9 cellular contexts compared by ENCODE assay signal in genomic region chr10:70480254-70480861, GRCh38. TPM values are rescaled to one million over a fixed set of nuclear protein-coding genes. Genes with fewer than 3 reads are reported as not detected.
DNase-seq lines count a peak whose midpoint lies in the region; ATAC-seq and TF ChIP-seq lines count a peak whose summit lies in the region.
"Had no signal": no experiment of that assay in that cellular context is flagged by ENCODE, and none has a peak within 500 bp of the region (broad histone marks: within the 10 kb centered on the region; RNA-seq: fewer than 3 reads in every experiment).

No MANE protein-coding gene starts in this region.

- H3K4me1 Mint-ChIP-seq in activated CD4-positive, alpha-beta T cell treated with anti-CD3 and anti-CD28 coated beads, Interleukin-2, amount 10 ng/mL, durations not matched to agents 24 days and 14 days: peaks cover 37% of the 10 kb centered on the region

- H3K27me3 ChIP-seq in right cardiac atrium (ENCODE audit: control insufficient read depth, insufficient read depth) (no peaks in the 10 kb centered on the region), iPS-18a (ENCODE audit: control insufficient read depth, insufficient read depth, low read length) (peaks cover 14% of the 10 kb centered on the region), upper lobe of right lung (no peaks in the 10 kb centered on the region)

- ATAC-seq in right cardiac atrium: no peak
- ATAC-seq in Right ventricle myocardium superior (ENCODE audit: poor library complexity): no peak
- no peak for ATAC-seq in upper lobe of right lung
- ATAC-seq in HG02588 (IDR thresholded peaks at IDR 0.05; ENCODE audit: unreplicated experiment): no peak

- H3K4me3 Mint-ChIP-seq in activated CD4-positive, alpha-beta T cell treated with anti-CD3 and anti-CD28 coated beads, Interleukin-2, amount 10 ng/mL, durations not matched to agents 24 days and 14 days: peak overlapping the region; percentile 65

- H3K36me3 ChIP-seq in iPS-18a (ENCODE audit: control insufficient read depth, low read depth, low read length) (no peaks in the 10 kb centered on the region), upper lobe of right lung (peaks cover 3% of the 10 kb centered on the region)

- H3K4me3 ChIP-seq in right cardiac atrium (ENCODE audit: low read length): peak overlapping the region; percentile 70
- H3K4me3 ChIP-seq in iPS-18a (ENCODE audit: low read length): peak overlapping the region; percentile 69
- H3K4me3 ChIP-seq in upper lobe of right lung: peak overlapping the region; percentile 56

- H3K9me3 Mint-ChIP-seq in activated CD4-positive, alpha-beta T cell treated with anti-CD3 and anti-CD28 coated beads, Interleukin-2, amount 10 ng/mL, durations not matched to agents 24 days and 14 days: no peaks in the 10 kb centered on the region

- H3K4me1 ChIP-seq in right cardiac atrium (ENCODE audit: control insufficient read depth, insufficient read depth, low read length) (peaks cover 18% of the 10 kb centered on the region), iPS-18a (ENCODE audit: control insufficient read depth, low read depth, low read length) (peaks cover 20% of the 10 kb centered on the region), upper lobe of right lung (peaks cover 52% of the 10 kb centered on the region)

- H3K9me3 ChIP-seq in right cardiac atrium (ENCODE audit: control insufficient read depth, low read length): no peaks in the 10 kb centered on the region
- H3K9me3 ChIP-seq in iPS-18a (ENCODE audit: control insufficient read depth, low read depth, low read length): no peaks in the 10 kb centered on the region
- no peaks in the 10 kb centered on the region for H3K9me3 ChIP-seq in upper lobe of right lung

- H3K9ac ChIP-seq in iPS-18a (ENCODE audit: low read length): no peak overlapping the region

- no peak for TF ChIP-seq CTCF in upper lobe of right lung (IDR thresholded peaks at IDR 0.05)

- intact Hi-C loops in right cardiac atrium (cut with DNase I): no loop called here
- intact Hi-C loops in Right ventricle myocardium superior (cut with DNase I): no loop called here
- intact Hi-C loops in activated CD4-positive, alpha-beta T cell treated with anti-CD3 and anti-CD28 coated beads, Interleukin-2, amount 10 ng/mL, durations not matched to agents 24 days and 14 days (cut with micrococcal nuclease): loop anchor here (1.0 kb wide), 1 partner anchor 14 kb away; no protein-coding TSS in a partner anchor
- intact Hi-C loops in upper lobe of right lung (cut with DNase I): no loop called here

- H3K27me3 Mint-ChIP-seq in activated CD4-positive, alpha-beta T cell treated with anti-CD3 and anti-CD28 coated beads, Interleukin-2, amount 10 ng/mL, durations not matched to agents 24 days and 14 days: peaks cover 52% of the 10 kb centered on the region

- DNase-seq in right cardiac atrium (peak in 1 of 3 donors; percentile 64), Right ventricle myocardium superior (no peak), upper lobe of right lung (no peak), NCI-H526 treated with DMSO at 0.1 percent for 48 hours (lab: John Stamatoyannopoulos, UW) (no peak), Ammon's horn (ENCODE audit: low spot score) (no peak)
- peak; percentile 67 for DNase-seq in activated CD4-positive, alpha-beta T cell treated with anti-CD3 and anti-CD28 coated beads, Interleukin-2, amount 10 ng/mL, durations not matched to agents 24 days and 14 days

- no peak overlapping the region for H3K27ac Mint-ChIP-seq in activated CD4-positive, alpha-beta T cell treated with anti-CD3 and anti-CD28 coated beads, Interleukin-2, amount 10 ng/mL, durations not matched to agents 24 days and 14 days

- H3K36me3 Mint-ChIP-seq in activated CD4-positive, alpha-beta T cell treated with anti-CD3 and anti-CD28 coated beads, Interleukin-2, amount 10 ng/mL, durations not matched to agents 24 days and 14 days (ENCODE audit: low read depth): peaks cover 2% of the 10 kb centered on the region

- H3K27ac ChIP-seq in right cardiac atrium (ENCODE audit: low read length) (no peak overlapping the region), iPS-18a (ENCODE audit: low read length) (no peak overlapping the region), upper lobe of right lung (peak overlapping the region; percentile 44)

- 46% methylated on average over 9 of the region's 9 CpGs for WGBS in right cardiac atrium

RNA-seq across cellular contexts. Expression of gene PALD1, which starts 1.8 kb away (rescaled TPM):
- total RNA-seq in right cardiac atrium (1 to 10 TPM; 4.3 to 7.7 (median 5.7) TPM), Right ventricle myocardium superior (4.6 TPM), upper lobe of right lung (27.0 TPM)
- polyA plus RNA-seq in right cardiac atrium: 2.8 TPM
- total RNA-seq in activated CD4-positive, alpha-beta T cell treated with anti-CD3 and anti-CD28 coated beads, Interleukin-2, amount 10 ng/mL, durations not matched to agents 24 days and 14 days: 1.9 and 2.1 TPM in 2 replicates

RNA-seq across cellular contexts. Expression of gene NODAL, which starts 38.9 kb away (rescaled TPM):
- not detected for total RNA-seq in right cardiac atrium
- polyA plus RNA-seq in right cardiac atrium: not detected
- total RNA-seq in Right ventricle myocardium superior: not detected
- total RNA-seq in activated CD4-positive, alpha-beta T cell treated with anti-CD3 and anti-CD28 coated beads, Interleukin-2, amount 10 ng/mL, durations not matched to agents 24 days and 14 days: not detected in 2 replicates
- not detected for total RNA-seq in upper lobe of right lung
- total RNA-seq: activated CD8-positive, alpha-beta memory T cell treated with anti-CD3 and anti-CD28 coated beads for 36 hours had no signal
